Comparison of ENCODE assay signal across 8 cellular contexts in the genomic region with DNA sequence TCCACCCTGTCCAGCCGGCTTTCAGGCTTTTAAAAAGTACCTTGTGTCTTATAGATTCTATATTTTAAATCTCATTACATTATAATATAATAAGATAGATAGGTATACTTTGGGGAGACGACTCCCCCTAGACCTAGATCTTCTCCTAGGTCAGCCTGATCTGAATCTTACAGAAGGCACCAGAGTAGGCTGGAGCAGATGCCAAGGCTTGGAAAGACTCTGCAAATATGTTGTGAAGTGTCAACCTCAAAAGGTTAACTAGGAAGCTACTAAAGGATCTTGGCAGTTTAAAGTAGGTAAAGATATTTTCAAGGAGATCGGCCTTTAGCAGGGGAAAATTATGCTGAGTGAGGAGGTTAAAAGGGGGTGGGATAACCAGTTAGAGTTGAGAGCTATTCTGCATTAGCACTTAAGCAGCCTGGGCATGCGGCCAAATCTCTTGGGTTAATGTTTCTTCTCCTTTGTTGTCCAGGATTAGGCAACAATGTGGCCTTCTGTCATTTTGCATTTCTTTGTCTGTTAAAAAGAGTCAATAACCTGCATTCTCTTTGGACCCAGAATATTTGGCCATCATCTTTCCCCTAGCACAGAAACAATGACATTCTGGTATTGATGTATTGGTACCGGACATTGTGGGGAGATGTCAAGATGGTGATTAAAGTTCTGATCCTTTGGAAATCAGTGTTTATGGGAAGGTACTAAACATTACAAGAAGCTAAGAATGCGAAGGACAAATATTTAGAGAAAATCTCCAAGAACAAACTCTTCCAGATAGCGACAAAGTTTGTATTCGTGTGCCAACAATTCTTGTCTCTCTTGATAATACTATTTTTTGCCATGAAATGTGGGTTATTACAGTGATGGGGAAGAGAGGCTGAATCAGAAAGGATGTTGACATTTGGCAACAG. TPM values are rescaled to one million over a fixed set of nuclear protein-coding genes. Genes with fewer than 3 reads are reported as not detected.
A peak's percentile ranks its signal among the peaks of the same experiment; 100 is the strongest.
DNase-seq lines count a peak whose midpoint lies in the region; ATAC-seq and FAIRE-seq lines count a peak whose summit lies in the region.

No MANE protein-coding gene starts in this region.

- H3K4me1 ChIP-seq in naive thymus-derived CD4-positive, alpha-beta T cell (ENCODE audit: control insufficient read depth in 2 of 2, insufficient read depth in 2 of 2, low read length in 2 of 2), result no peaks in the 10 kb centered on the region

- H3K9me3 ChIP-seq in naive thymus-derived CD4-positive, alpha-beta T cell (ENCODE audit: control insufficient read depth in 2 of 3, low read length in 3 of 3), result no peaks in the 10 kb centered on the region

- H3K27ac ChIP-seq in naive thymus-derived CD4-positive, alpha-beta T cell (ENCODE audit: low read depth, low read length), result no peak overlapping the region

- DNase-seq in HuH-7 (ENCODE audit: low spot score), result peak; percentile 52
- peak; percentile 100 for DNase-seq in NCI-H82 (lab: John Stamatoyannopoulos, UW)
- DNase-seq in naive thymus-derived CD4-positive, alpha-beta T cell, result no peak
- no peak for DNase-seq in stimulated activated naive CD4-positive, alpha-beta T cell treated with Interleukin-2 at 50 U/mL for 16 hours (lab: John Stamatoyannopoulos, UW)
- DNase-seq in activated CD8-positive, alpha-beta memory T cell treated with anti-CD3 and anti-CD28 coated beads, Interleukin-2, amount 50 U/mL, for 4 hours, result no peak
- DNase-seq in immature natural killer cell, result no peak

- POLR2A ChIA-PET in naive thymus-derived CD4-positive, alpha-beta T cell (lab: Charles Lee), result interaction anchor here (0.7 kb wide), 1 partner anchor 226 kb away, joined by 4 read pairs; no protein-coding TSS in a partner anchor

- no peak overlapping the region for H3K27ac Mint-ChIP-seq in naive thymus-derived CD4-positive, alpha-beta T cell
- H3K27ac Mint-ChIP-seq in immature natural killer cell, result no peak overlapping the region

- intact Hi-C loops in naive thymus-derived CD4-positive, alpha-beta T cell (cut with micrococcal nuclease), result no loop called here

- ATAC-seq in naive thymus-derived CD4-positive, alpha-beta T cell, result peak; percentile 44
- no peak for ATAC-seq in GM18520 (IDR thresholded peaks at IDR 0.05; ENCODE audit: unreplicated experiment)

- H3K27me3 Mint-ChIP-seq in naive thymus-derived CD4-positive, alpha-beta T cell, result peaks cover 0 to 12% (median 0%) of the 10 kb centered on the region in 5 donors
- H3K27me3 Mint-ChIP-seq in immature natural killer cell (ENCODE audit: low read depth in 3 of 3), result peaks cover 0 to 7% (median 5%) of the 10 kb centered on the region in 3 donors

- H3K36me3 Mint-ChIP-seq in naive thymus-derived CD4-positive, alpha-beta T cell, result no peaks in the 10 kb centered on the region
- H3K36me3 Mint-ChIP-seq in immature natural killer cell, result no peaks in the 10 kb centered on the region

- H3K4me3 Mint-ChIP-seq in naive thymus-derived CD4-positive, alpha-beta T cell, result no peak overlapping the region
- no peak overlapping the region for H3K4me3 Mint-ChIP-seq in immature natural killer cell

- H3K9me3 Mint-ChIP-seq in naive thymus-derived CD4-positive, alpha-beta T cell, result no peaks in the 10 kb centered on the region
- no peaks in the 10 kb centered on the region for H3K9me3 Mint-ChIP-seq in immature natural killer cell

- H3K27me3 ChIP-seq in naive thymus-derived CD4-positive, alpha-beta T cell (ENCODE audit: control insufficient read depth in 2 of 2, insufficient read depth in 2 of 2, low read length in 2 of 2), result no peaks in the 10 kb centered on the region

- H3K4me3 ChIP-seq in naive thymus-derived CD4-positive, alpha-beta T cell (ENCODE audit: low read length), result no peak overlapping the region

- CTCF ChIA-PET in naive thymus-derived CD4-positive, alpha-beta T cell (lab: Charles Lee), result no interaction called here

- no peaks in the 10 kb centered on the region for H3K36me3 ChIP-seq in naive thymus-derived CD4-positive, alpha-beta T cell (ENCODE audit: control insufficient read depth in 2 of 3, insufficient read depth in 3 of 3, low read length in 3 of 3)

- FAIRE-seq in endometrium (lab: Jason Lieb, UNC), result peak; percentile 33

- no peaks in the 10 kb centered on the region for H3K4me1 Mint-ChIP-seq in naive thymus-derived CD4-positive, alpha-beta T cell
- H3K4me1 Mint-ChIP-seq in immature natural killer cell, result no peaks in the 10 kb centered on the region

RNA-seq across cellular contexts. Expression of gene DHX40, which starts 51.2 kb away (rescaled TPM):
- total RNA-seq in naive thymus-derived CD4-positive, alpha-beta T cell, result 10 to 100 TPM; 21.3 to 44.9 (median 29.4) TPM
- 10 to 100 TPM; 27.1 to 27.7 TPM for polyA plus RNA-seq in naive thymus-derived CD4-positive, alpha-beta T cell
- polyA plus RNA-seq in immature natural killer cell, result 10 to 100 TPM; 22.1 to 26.4 (median 25.0) TPM

Comparison
In these comparisons a context has a peak if more than half of its experiments do, and no peak if none do; other contexts are left out.
1. DNase-seq: peak in HuH-7 (single experiment) and NCI-H82 (single experiment); none in naive thymus-derived CD4-positive, alpha-beta T cell (0 of 9), stimulated activated naive CD4-positive, alpha-beta T cell treated with Interleukin-2 at 50 U/mL for 16 hours (single experiment), activated CD8-positive, alpha-beta memory T cell treated with anti-CD3 and anti-CD28 coated beads, Interleukin-2, amount 50 U/mL, for 4 hours (single experiment) and immature natural killer cell (0 of 3).